ENCODE assay signal across 8 cellular contexts in genomic region chr4:184514121-184514988, GRCh38. TPM values are rescaled to one million over a fixed set of nuclear protein-coding genes. Genes with fewer than 3 reads are reported as not detected.
A peak's percentile ranks its signal among the peaks of the same experiment; 100 is the strongest.
DNase-seq lines count a peak whose midpoint lies in the region; ATAC-seq lines count a peak whose summit lies in the region.

No MANE protein-coding gene starts in this region.

- peak; percentile 94 for ATAC-seq in GM21447 (IDR thresholded peaks at IDR 0.05; ENCODE audit: unreplicated experiment)

- peak; percentile 63 for DNase-seq in Daoy (ENCODE audit: low read depth)
- DNase-seq in HT1080 (ENCODE audit: low read depth) = peak; percentile 83
- peak; percentile 81 for DNase-seq in activated CD8-positive, alpha-beta memory T cell treated with anti-CD3 and anti-CD28 coated beads, Interleukin-2, amount 50 U/mL, for 48 hours
- peak; percentile 58 for DNase-seq in germinal center (ENCODE audit: low spot score)
- peak; percentile 66 for DNase-seq in putamen (ENCODE audit: low spot score)
- DNase-seq in LoVo (ENCODE audit: low spot score) = no peak
- no peak for DNase-seq in NCI-H748 treated with DMSO at 0.1 percent for 48 hours (lab: John Stamatoyannopoulos, UW)

RNA-seq across cellular contexts. Expression of gene IRF2, which starts 40.0 kb away (rescaled TPM):
- 10.7 and 33.4 TPM in 2 replicates for total RNA-seq in Daoy (2014; rRNA removed; shearing (Covaris generic))
- 18.9 and 22.8 TPM in 2 replicates for total RNA-seq in HT1080 (2014; rRNA removed; shearing (Covaris generic))
- 25.4 and 28.9 TPM in 2 replicates for polyA plus RNA-seq in HT1080 (2015; cell fraction: cytosol; rRNA removed)
- polyA plus RNA-seq in HT1080 (2015; cell fraction: nucleus; rRNA removed) = 31.7 and 36.2 TPM in 2 replicates

Comparison
In these comparisons a context has a peak if more than half of its experiments do, and no peak if none do; other contexts are left out.
1. DNase-seq: peak in Daoy (single experiment), HT1080 (single experiment), activated CD8-positive, alpha-beta memory T cell treated with anti-CD3 and anti-CD28 coated beads, Interleukin-2, amount 50 U/mL, for 48 hours (single experiment), germinal center (single experiment) and putamen (single experiment); none in LoVo (single experiment) and NCI-H748 treated with DMSO at 0.1 percent for 48 hours (single experiment).